In the genomic region with DNA sequence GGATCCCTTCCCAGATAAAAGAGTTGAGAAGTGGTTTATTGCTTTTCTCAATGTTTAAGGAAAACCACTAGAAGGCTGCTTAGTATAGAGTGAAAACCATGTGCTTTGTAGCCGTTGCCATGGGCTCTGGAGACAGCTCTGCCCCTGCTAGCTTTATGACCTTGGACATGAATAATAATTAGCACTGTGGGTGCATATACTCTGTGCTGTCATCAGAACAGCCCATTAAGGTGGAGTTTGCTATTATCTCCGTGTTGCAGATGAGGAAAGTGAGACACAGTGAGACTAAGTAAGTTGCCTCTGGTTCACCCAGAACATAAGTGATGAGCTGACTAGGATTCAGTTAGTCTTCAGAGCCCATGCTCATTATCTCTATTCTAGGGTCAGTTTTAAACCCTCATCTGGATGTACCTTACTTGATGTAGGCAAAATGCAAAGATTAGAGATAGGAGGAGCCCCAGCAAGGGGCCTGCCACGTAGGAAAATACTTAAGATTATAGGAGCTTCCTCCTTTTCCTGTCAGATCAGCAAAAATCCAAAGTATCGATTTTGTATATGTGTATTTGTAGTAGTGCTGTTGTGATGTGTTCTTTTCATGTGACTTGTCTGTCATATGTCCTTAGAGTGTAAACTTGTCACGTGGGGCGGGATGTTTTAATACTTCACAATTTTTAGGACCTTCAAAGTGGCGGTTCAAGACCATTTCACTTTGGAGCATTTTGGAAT, we compare ENCODE assay signal across 16 cellular contexts.
DNase-seq lines count a peak whose midpoint lies in the region; ATAC-seq and TF ChIP-seq lines count a peak whose summit lies in the region.
"Had no signal": no experiment of that assay in that cellular context is flagged by ENCODE, and none has a peak within 500 bp of the region (broad histone marks: within the 10 kb centered on the region; RNA-seq: fewer than 3 reads in every experiment).

No MANE protein-coding gene starts in this region.

- no peak for ATAC-seq in activated naive CD4-positive, alpha-beta T cell treated with anti-CD3 and anti-CD28 coated beads, Interleukin-2, amount 50 U/mL, for 72 hours
- peak; percentile 30 for ATAC-seq in HG02798 (IDR thresholded peaks at IDR 0.05; ENCODE audit: poor library complexity, unreplicated experiment)
- no peak for ATAC-seq in stimulated activated naive B cell treated with anti-CD40 and anti-IgM and Interleukin-4, amounts not matched to agents 10 μg/mL and 1 μg/mL and 100 μg/mL, for 72 hours (replicated peaks)
- ATAC-seq in HG03159 (IDR thresholded peaks at IDR 0.05; ENCODE audit: unreplicated experiment): no peak
- ATAC-seq: gastrocnemius medialis, HCT116, left lobe of liver had no signal

- H3K4me3 ChIP-seq in Loucy (ENCODE audit: low read length, poor library complexity, severe bottlenecking): no peak overlapping the region
- H3K4me3 ChIP-seq: adrenal gland, gastrocnemius medialis had no signal

- H3K36me3 ChIP-seq in Loucy (ENCODE audit: insufficient read depth, low read length): no peaks in the 10 kb centered on the region; the same call in 1 of the 2 replicates
- H3K36me3 ChIP-seq: adrenal gland, gastrocnemius medialis had no signal

- no peak overlapping the region for H2AFZ ChIP-seq in Loucy (ENCODE audit: low read length)

- H3K4me2 ChIP-seq in Loucy (ENCODE audit: low read depth, low read length, poor library complexity, severe bottlenecking): peak overlapping the region; percentile 38

- H3F3A ChIP-seq in Loucy (ENCODE audit: low read depth): no peaks in the 10 kb centered on the region

- H3K36me3 Mint-ChIP-seq in activated naive CD4-positive, alpha-beta T cell treated with anti-CD3 and anti-CD28 coated beads, Interleukin-2, amount 50 U/mL, for 24 hours: peaks cover 21% of the 10 kb centered on the region
- H3K36me3 Mint-ChIP-seq in activated naive CD4-positive, alpha-beta T cell treated with anti-CD3 and anti-CD28 coated beads, Interleukin-2, amount 50 U/mL, for 72 hours: peaks cover 4 to 15% of the 10 kb centered on the region in 2 donors
- peaks cover 41 to 59% of the 10 kb centered on the region in 2 donors for H3K36me3 Mint-ChIP-seq in stimulated activated naive B cell treated with anti-CD40 and anti-IgM and Interleukin-4, amounts not matched to agents 10 μg/mL and 1 μg/mL and 100 μg/mL, for 72 hours

- intact Hi-C loops in head of caudate nucleus (cut with DNase I): no loop called here

- H3K27ac Mint-ChIP-seq in activated naive CD4-positive, alpha-beta T cell treated with anti-CD3 and anti-CD28 coated beads, Interleukin-2, amount 50 U/mL, for 24 hours: peak overlapping the region; percentile 3
- no peak overlapping the region for H3K27ac Mint-ChIP-seq in activated naive CD4-positive, alpha-beta T cell treated with anti-CD3 and anti-CD28 coated beads, Interleukin-2, amount 50 U/mL, for 72 hours
- H3K27ac Mint-ChIP-seq in stimulated activated naive B cell treated with anti-CD40 and anti-IgM and Interleukin-4, amounts not matched to agents 10 μg/mL and 1 μg/mL and 100 μg/mL, for 72 hours: peak overlapping the region; percentile 80
- H3K27ac Mint-ChIP-seq: T-helper 2 cell treated with Interferon-gamma antibody and Interleukin-4, amounts not matched to agents 5 μg/mL and 100 μg/mL, for 36 hours had no signal

- no peak for DNase-seq in activated naive CD4-positive, alpha-beta T cell treated with anti-CD3 and anti-CD28 coated beads, Interleukin-2, amount 50 U/mL, for 72 hours (ENCODE audit: low spot score in 2 of 2)
- DNase-seq in stimulated activated naive B cell treated with anti-CD40 and anti-IgM and Interleukin-4, amounts not matched to agents 10 μg/mL and 1 μg/mL and 100 μg/mL, for 72 hours: no peak
- DNase-seq in stimulated activated CD4-positive, alpha-beta T cell treated with anti-CD3 and anti-CD28 coated beads, Interleukin-15, amount 100 ng/mL, for 24 hours: no peak
- DNase-seq in head of caudate nucleus: no peak
- DNase-seq: adrenal gland, DMS 273 treated with DMSO at 0.1 percent for 48 hours, gastrocnemius medialis, NCI-H2081 treated with DMSO at 0.1 percent for 48 hours had no signal

- peaks cover 47% of the 10 kb centered on the region for H3K4me1 Mint-ChIP-seq in activated naive CD4-positive, alpha-beta T cell treated with anti-CD3 and anti-CD28 coated beads, Interleukin-2, amount 50 U/mL, for 24 hours
- peaks cover 27 to 36% of the 10 kb centered on the region in 2 donors for H3K4me1 Mint-ChIP-seq in stimulated activated naive B cell treated with anti-CD40 and anti-IgM and Interleukin-4, amounts not matched to agents 10 μg/mL and 1 μg/mL and 100 μg/mL, for 72 hours

- H3K9me2 ChIP-seq in Loucy (replicated peaks; ENCODE audit: low read depth, low read length): no peaks in the 10 kb centered on the region

- peaks cover 40% of the 10 kb centered on the region for H3K4me1 ChIP-seq in Loucy (ENCODE audit: insufficient read depth, low read length, poor library complexity, severe bottlenecking)
- H3K4me1 ChIP-seq: adrenal gland had no signal

- no peak for TF ChIP-seq CTCF in Loucy (conservative IDR thresholded peaks at IDR 0.05; ENCODE audit: low read length)

- no peaks in the 10 kb centered on the region for H3K9me3 ChIP-seq in Loucy (ENCODE audit: insufficient read depth, low read depth, low read length)
- H3K9me3 ChIP-seq: adrenal gland, gastrocnemius medialis had no signal

- H3K4me3 Mint-ChIP-seq in activated naive CD4-positive, alpha-beta T cell treated with anti-CD3 and anti-CD28 coated beads, Interleukin-2, amount 50 U/mL, for 24 hours: no peak overlapping the region
- peak overlapping the region in 1 of 2 donors; percentile 44 for H3K4me3 Mint-ChIP-seq in stimulated activated naive B cell treated with anti-CD40 and anti-IgM and Interleukin-4, amounts not matched to agents 10 μg/mL and 1 μg/mL and 100 μg/mL, for 72 hours
- H3K4me3 Mint-ChIP-seq: T-helper 2 cell treated with Interferon-gamma antibody and Interleukin-4, amounts not matched to agents 5 μg/mL and 100 μg/mL, for 36 hours had no signal

- peaks cover 8% of the 10 kb centered on the region for H4K20me1 ChIP-seq in Loucy (ENCODE audit: insufficient read depth, low read length, poor library complexity, severe bottlenecking)

- peaks cover 41% of the 10 kb centered on the region for H3K79me2 ChIP-seq in Loucy (ENCODE audit: insufficient read depth, low read length)

- no peak overlapping the region for H3K9ac ChIP-seq in Loucy (ENCODE audit: low read depth, low read length, poor library complexity, severe bottlenecking)

- no peaks in the 10 kb centered on the region for H3K27me3 ChIP-seq in Loucy (ENCODE audit: insufficient read depth, low read length, poor library complexity, severe bottlenecking)
- H3K27me3 ChIP-seq: adrenal gland, gastrocnemius medialis had no signal

- no peaks in the 10 kb centered on the region for H3K9me3 Mint-ChIP-seq in activated naive CD4-positive, alpha-beta T cell treated with anti-CD3 and anti-CD28 coated beads, Interleukin-2, amount 50 U/mL, for 24 hours
- H3K9me3 Mint-ChIP-seq in activated naive CD4-positive, alpha-beta T cell treated with anti-CD3 and anti-CD28 coated beads, Interleukin-2, amount 50 U/mL, for 72 hours: peaks cover 0 to 5% of the 10 kb centered on the region in 2 donors
- peaks cover 0 to 4% of the 10 kb centered on the region in 2 donors for H3K9me3 Mint-ChIP-seq in stimulated activated naive B cell treated with anti-CD40 and anti-IgM and Interleukin-4, amounts not matched to agents 10 μg/mL and 1 μg/mL and 100 μg/mL, for 72 hours
- H3K9me3 Mint-ChIP-seq: IgD-negative memory B cell; T-helper 2 cell treated with Interferon-gamma antibody and Interleukin-4, amounts not matched to agents 5 μg/mL and 100 μg/mL, for 36 hours had no signal

- H3K27me3 Mint-ChIP-seq in activated naive CD4-positive, alpha-beta T cell treated with anti-CD3 and anti-CD28 coated beads, Interleukin-2, amount 50 U/mL, for 24 hours: no peaks in the 10 kb centered on the region
- H3K27me3 Mint-ChIP-seq in stimulated activated naive B cell treated with anti-CD40 and anti-IgM and Interleukin-4, amounts not matched to agents 10 μg/mL and 1 μg/mL and 100 μg/mL, for 72 hours: no peaks in the 10 kb centered on the region
- H3K27me3 Mint-ChIP-seq: IgD-negative memory B cell had no signal

Comparison
In these comparisons a context has a peak if more than half of its experiments do, and no peak if none do; other contexts are left out.
1. H3K27ac Mint-ChIP-seq: peak in activated naive CD4-positive, alpha-beta T cell treated with anti-CD3 and anti-CD28 coated beads, Interleukin-2, amount 50 U/mL, for 24 hours (single experiment) and stimulated activated naive B cell treated with anti-CD40 and anti-IgM and Interleukin-4, amounts not matched to agents 10 μg/mL and 1 μg/mL and 100 μg/mL, for 72 hours (single experiment); none in activated naive CD4-positive, alpha-beta T cell treated with anti-CD3 and anti-CD28 coated beads, Interleukin-2, amount 50 U/mL, for 72 hours (0 of 2).